In genomic region chr3:101574388-101575156, GRCh38 we compare ENCODE assay signal across 8 cellular contexts. TPM values are rescaled to one million over a fixed set of nuclear protein-coding genes. Genes with fewer than 3 reads are reported as not detected.
DNase-seq lines count a peak whose midpoint lies in the region; ATAC-seq and TF ChIP-seq lines count a peak whose summit lies in the region.

No MANE protein-coding gene starts in this region.

- H3K4me3 Mint-ChIP-seq in T-helper 2 cell treated with Interferon-gamma antibody and Interleukin-4, amounts not matched to agents 5 μg/mL and 100 μg/mL, for 36 hours = peak overlapping the region; percentile 92
- H3K4me3 Mint-ChIP-seq in stimulated activated effector memory CD8-positive, alpha-beta T cell treated with anti-CD3 and anti-CD28 coated beads, Interleukin-12 subunit alpha, Interleukin-12 subunit beta, amount 100 ng/mL, for 72 hours = peak overlapping the region; percentile 87

- H3K27me3 ChIP-seq in duodenal mucosa (ENCODE audit: control insufficient read depth in 1 of 2, insufficient read depth in 2 of 2, low read length in 2 of 2) (no peaks in the 10 kb centered on the region), lower lobe of right lung (ENCODE audit: low read depth) (no peaks in the 10 kb centered on the region)

- peak overlapping the region; percentile 96 for H3K27ac ChIP-seq in duodenal mucosa (ENCODE audit: low read depth, low read length)
- peak overlapping the region; percentile 99 for H3K27ac ChIP-seq in lower lobe of right lung

- H3K9me3 Mint-ChIP-seq in T-helper 2 cell treated with Interferon-gamma antibody and Interleukin-4, amounts not matched to agents 5 μg/mL and 100 μg/mL, for 36 hours = no peaks in the 10 kb centered on the region
- H3K9me3 Mint-ChIP-seq in stimulated activated effector memory CD8-positive, alpha-beta T cell treated with anti-CD3 and anti-CD28 coated beads, Interleukin-12 subunit alpha, Interleukin-12 subunit beta, amount 100 ng/mL, for 72 hours = no peaks in the 10 kb centered on the region

- intact Hi-C loops in lower lobe of right lung (cut with DNase I) = no loop called here

- no peaks in the 10 kb centered on the region for H3K27me3 Mint-ChIP-seq in T-helper 2 cell treated with Interferon-gamma antibody and Interleukin-4, amounts not matched to agents 5 μg/mL and 100 μg/mL, for 36 hours (ENCODE audit: low read depth)

- H3K4me3 ChIP-seq in duodenal mucosa (ENCODE audit: low read depth in 1 of 2, low read length in 2 of 2) (peak overlapping the region; percentile 92 to 98), lower lobe of right lung (peak overlapping the region; percentile 80)

- H3K9me3 ChIP-seq in duodenal mucosa (ENCODE audit: control insufficient read depth in 1 of 2, low read length in 2 of 2) (no peaks in the 10 kb centered on the region), lower lobe of right lung (no peaks in the 10 kb centered on the region)

- H3K27ac Mint-ChIP-seq in T-helper 2 cell treated with Interferon-gamma antibody and Interleukin-4, amounts not matched to agents 5 μg/mL and 100 μg/mL, for 36 hours = peak overlapping the region; percentile 100
- H3K27ac Mint-ChIP-seq in stimulated activated effector memory CD8-positive, alpha-beta T cell treated with anti-CD3 and anti-CD28 coated beads, Interleukin-12 subunit alpha, Interleukin-12 subunit beta, amount 100 ng/mL, for 72 hours = peak overlapping the region; percentile 99

- ATAC-seq in lower lobe of right lung = peak; percentile 81 to 85
- peak; percentile 70 for ATAC-seq in stimulated activated effector memory CD8-positive, alpha-beta T cell treated with anti-CD3 and anti-CD28 coated beads, Interleukin-12 subunit alpha, Interleukin-12 subunit beta, amount 100 ng/mL, for 72 hours

- peak overlapping the region; percentile 96 to 98 for H3K9ac ChIP-seq in duodenal mucosa (ENCODE audit: low read depth in 1 of 2, low read length in 2 of 2)

- TF ChIP-seq CTCF in lower lobe of right lung (IDR thresholded peaks at IDR 0.05) = no peak

- DNase-seq in activated T-cell treated with anti-CD3 and anti-CD28 coated beads for 48 hours (ENCODE audit: low read depth) = peak; percentile 43
- DNase-seq in activated T-cell treated with anti-CD3 and anti-CD28 coated beads for 4 hours = no peak
- DNase-seq in HCEC 1CT = peak; percentile 55
- DNase-seq in LHCN-M2 (ENCODE audit: low read depth) = peak; percentile 54
- DNase-seq in T-helper 2 cell treated with Interferon-gamma antibody and Interleukin-4, amounts not matched to agents 5 μg/mL and 100 μg/mL, for 36 hours (ENCODE audit: low spot score) = peak; percentile 61
- peak; percentile 62 for DNase-seq in lower lobe of right lung
- DNase-seq in stimulated activated effector memory CD8-positive, alpha-beta T cell treated with anti-CD3 and anti-CD28 coated beads, Interleukin-12 subunit alpha, Interleukin-12 subunit beta, amount 100 ng/mL, for 72 hours (ENCODE audit: low spot score in 2 of 2) = peak; percentile 55 to 86

- peaks cover 25% of the 10 kb centered on the region for H3K36me3 Mint-ChIP-seq in T-helper 2 cell treated with Interferon-gamma antibody and Interleukin-4, amounts not matched to agents 5 μg/mL and 100 μg/mL, for 36 hours (ENCODE audit: low read depth)
- peaks cover 64% of the 10 kb centered on the region for H3K36me3 Mint-ChIP-seq in stimulated activated effector memory CD8-positive, alpha-beta T cell treated with anti-CD3 and anti-CD28 coated beads, Interleukin-12 subunit alpha, Interleukin-12 subunit beta, amount 100 ng/mL, for 72 hours

- H3K36me3 ChIP-seq in duodenal mucosa (ENCODE audit: control insufficient read depth in 1 of 2, insufficient read depth in 2 of 2, low read length in 2 of 2) (peaks cover 0 to 7% of the 10 kb centered on the region in 2 donors), lower lobe of right lung (peaks cover 13% of the 10 kb centered on the region)

- peaks cover 44% of the 10 kb centered on the region for H3K4me1 Mint-ChIP-seq in T-helper 2 cell treated with Interferon-gamma antibody and Interleukin-4, amounts not matched to agents 5 μg/mL and 100 μg/mL, for 36 hours (ENCODE audit: low read depth)
- peaks cover 36% of the 10 kb centered on the region for H3K4me1 Mint-ChIP-seq in stimulated activated effector memory CD8-positive, alpha-beta T cell treated with anti-CD3 and anti-CD28 coated beads, Interleukin-12 subunit alpha, Interleukin-12 subunit beta, amount 100 ng/mL, for 72 hours

- peaks cover 18% of the 10 kb centered on the region in 2 donors for H3K4me1 ChIP-seq in duodenal mucosa (ENCODE audit: control insufficient read depth in 1 of 2, insufficient read depth in 2 of 2, low read length in 2 of 2)
- H3K4me1 ChIP-seq in lower lobe of right lung = peaks cover 53% of the 10 kb centered on the region

RNA-seq across cellular contexts. Expression of gene PCNP, which starts 0.6 kb away (rescaled TPM):
- 75.9 and 82.5 TPM in 2 replicates for total RNA-seq in LHCN-M2 (2014; rRNA removed)
- 46.7 TPM for polyA plus RNA-seq in LHCN-M2 (2012)
- total RNA-seq in lower lobe of right lung = 137 TPM

RNA-seq across cellular contexts. Expression of gene TRMT10C, which starts 12.9 kb away (rescaled TPM):
- total RNA-seq in LHCN-M2 (2014; rRNA removed) (35.6 and 37.5 TPM in 2 replicates), lower lobe of right lung (17.4 TPM)
- 9.3 TPM for polyA plus RNA-seq in LHCN-M2 (2012)
